ENCODE assay signal across 13 cellular contexts in the genomic region with DNA sequence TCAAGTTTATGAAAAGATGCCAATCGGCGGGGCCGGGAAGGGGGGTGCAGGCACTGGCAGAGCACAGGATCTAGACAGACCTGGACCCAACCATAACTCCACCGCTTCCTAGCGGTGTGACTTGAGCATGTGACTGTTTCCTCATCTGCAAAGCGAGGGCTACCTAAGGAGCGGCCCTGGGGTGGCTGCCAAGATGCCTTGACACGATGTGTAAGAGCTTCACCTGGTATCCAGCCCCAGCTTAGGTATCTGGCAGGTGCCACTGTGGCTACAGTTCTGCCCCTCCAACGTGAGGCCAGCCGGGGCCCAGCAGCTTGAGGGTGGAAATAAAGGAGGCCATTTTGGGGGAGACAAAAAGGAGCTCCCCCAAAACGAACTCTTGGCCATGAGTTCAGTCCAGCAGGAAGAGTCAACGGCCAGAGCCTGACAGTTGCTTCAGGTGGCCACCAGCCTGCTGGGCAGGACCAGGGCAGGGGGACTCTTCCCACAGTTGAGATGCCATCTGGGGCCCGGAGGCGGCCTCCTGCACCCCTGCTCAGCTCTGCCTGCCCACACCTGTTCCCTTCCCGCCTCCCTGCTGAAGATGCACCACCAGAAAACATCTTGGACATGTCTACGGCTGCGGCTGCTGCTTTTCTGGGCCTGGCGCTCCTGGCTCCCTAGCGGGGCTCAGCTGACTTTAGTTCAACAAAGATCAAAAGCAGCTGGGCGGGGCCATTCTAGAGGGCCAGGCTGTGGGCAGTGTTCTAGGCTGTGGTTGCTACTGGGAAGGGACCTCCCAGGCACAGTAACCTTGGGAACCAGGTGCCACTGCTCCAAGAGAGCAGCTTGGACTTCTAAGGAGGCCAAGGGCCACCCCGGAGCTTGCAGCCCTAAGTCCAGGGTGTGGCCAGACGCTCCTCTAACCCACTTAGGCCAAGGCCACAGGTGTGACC. TPM values are rescaled to one million over a fixed set of nuclear protein-coding genes. Genes with fewer than 3 reads are reported as not detected.
A peak's percentile ranks its signal among the peaks of the same experiment; 100 is the strongest.
DNase-seq lines count a peak whose midpoint lies in the region; ATAC-seq and TF ChIP-seq lines count a peak whose summit lies in the region.
"Had no signal": no experiment of that assay in that cellular context is flagged by ENCODE, and none has a peak within 500 bp of the region (broad histone marks: within the 10 kb centered on the region; RNA-seq: fewer than 3 reads in every experiment).

No MANE protein-coding gene starts in this region.

- TF ChIP-seq EP300 in esophagus muscularis mucosa (IDR thresholded peaks at IDR 0.05) = no peak
- TF ChIP-seq EP300 in tibial nerve (IDR thresholded peaks at IDR 0.05) = peak in 1 of 2 donors; percentile 10

- H3K9ac ChIP-seq in muscle layer of colon (ENCODE audit: low read length) = no peak overlapping the region

- H3K4me1 ChIP-seq in esophagus muscularis mucosa (peaks cover 89 to 95% (median 91%) of the 10 kb centered on the region in 4 donors), muscle layer of colon (ENCODE audit: insufficient read depth, low read length) (peaks cover 86% of the 10 kb centered on the region), tibial nerve (peaks cover 9 to 91% (median 85%) of the 10 kb centered on the region in 4 donors)

- DNase-seq in DMS 273 (lab: John Stamatoyannopoulos, UW; ENCODE audit: unreplicated experiment) (peak; percentile 64), DMS 273 treated with DMSO at 0.1 percent for 48 hours (lab: John Stamatoyannopoulos, UW) (no peak), esophagus muscularis mucosa (ENCODE audit: extremely low spot score) (no peak), tibial nerve (ENCODE audit: low spot score in 2 of 2) (no peak)
- no peak for DNase-seq in activated T-cell treated with anti-CD3 and anti-CD28 coated beads, Interleukin-2, amount 50 U/mL, for 1 hour
- DNase-seq: activated CD4-positive, CD25-positive, alpha-beta regulatory T cell treated with anti-CD3 and anti-CD28 coated beads, Interleukin-2, amount 50 U/mL, for 72 hours; central memory CD4-positive, alpha-beta T cell; kidney glomerular epithelial cell; SHP77 had no signal

- intact Hi-C loops in esophagus muscularis mucosa (cut with DNase I) = no loop called here

- H3K36me3 ChIP-seq in esophagus muscularis mucosa (no peaks in the 10 kb centered on the region), muscle layer of colon (ENCODE audit: insufficient read depth, low read length) (no peaks in the 10 kb centered on the region), tibial nerve (peaks cover 0 to 3% (median 0%) of the 10 kb centered on the region in 3 donors)

- H3K4me3 ChIP-seq in esophagus muscularis mucosa (no peak overlapping the region), muscle layer of colon (ENCODE audit: low read depth in 1 of 2, low read length in 2 of 2) (peak overlapping the region in 1 of 2 donors; percentile 7), tibial nerve (no peak overlapping the region)

- H3K27me3 ChIP-seq in esophagus muscularis mucosa (no peaks in the 10 kb centered on the region), muscle layer of colon (ENCODE audit: control insufficient read depth in 1 of 2, insufficient read depth in 2 of 2, low read length in 2 of 2) (no peaks in the 10 kb centered on the region), tibial nerve (no peaks in the 10 kb centered on the region)

- TF ChIP-seq POLR2A in esophagus muscularis mucosa (IDR thresholded peaks at IDR 0.05; ENCODE audit: low read depth) (no peak), tibial nerve (IDR thresholded peaks at IDR 0.05) (no peak)

- ATAC-seq in HG02623 (IDR thresholded peaks at IDR 0.05; ENCODE audit: unreplicated experiment) (no peak), HG02678 (IDR thresholded peaks at IDR 0.05; ENCODE audit: unreplicated experiment) (no peak)

- H3K9me3 ChIP-seq in esophagus muscularis mucosa = no peaks in the 10 kb centered on the region
- no peaks in the 10 kb centered on the region for H3K9me3 ChIP-seq in muscle layer of colon (ENCODE audit: low read length)
- no peaks in the 10 kb centered on the region for H3K9me3 ChIP-seq in tibial nerve

- WGBS in esophagus muscularis mucosa = 70% methylated on average over 14 of the region's 22 CpGs
- WGBS in tibial nerve, 2 donors = 84 to 93% methylated on average over 18 to 21 of the region's 22 CpGs

- TF ChIP-seq CTCF in esophagus muscularis mucosa (IDR thresholded peaks at IDR 0.05) (no peak), tibial nerve (IDR thresholded peaks at IDR 0.05) (no peak)

- H3K27ac ChIP-seq in esophagus muscularis mucosa (replicated peaks in 1 of 4) (peak overlapping the region; percentile 96 to 99 (median 96)), muscle layer of colon (ENCODE audit: low read depth, low read length) (peak overlapping the region; percentile 93), tibial nerve (peak overlapping the region; percentile 81 to 97 (median 91))

RNA-seq across cellular contexts. Expression of gene MTSS2, which starts 3.4 kb away (rescaled TPM):
- total RNA-seq in esophagus muscularis mucosa = 100 to 1,000 TPM in 2 of 4 donors, 10 to 100 TPM in 2; 74.9 to 238 (median 130) TPM
- total RNA-seq in tibial nerve = 10 to 100 TPM; 24.1 to 40.6 (median 35.4) TPM

RNA-seq across cellular contexts. Expression of gene IL34, which starts 42.9 kb away (rescaled TPM):
- total RNA-seq in esophagus muscularis mucosa (1 to 10 TPM; 1.7 to 4.7 (median 3.4) TPM), tibial nerve (10 to 100 TPM; 49.6 to 89.4 (median 60.9) TPM)
- total RNA-seq: NCI-H460 had no signal

Comparison
In these comparisons a context has a peak if more than half of its experiments do, and no peak if none do; other contexts are left out.
1. RNA of gene IL34, which starts 42.9 kb away (total RNA-seq): 49.6 to 89.4 TPM in tibial nerve; 1.7 to 4.7 TPM in esophagus muscularis mucosa; every median in the first group is over 4 times any median in the second.
2. Peak in every context shown above with its lines, with median percentiles within 50 percentile points of each other: H3K27ac ChIP-seq.